Comparison of ENCODE assay signal across 28 cellular contexts in genomic region chr11:63913866-63914830, GRCh38. TPM values are rescaled to one million over a fixed set of nuclear protein-coding genes. Genes with fewer than 3 reads are reported as not detected.
DNase-seq lines count a peak whose midpoint lies in the region; ATAC-seq, FAIRE-seq and TF ChIP-seq lines count a peak whose summit lies in the region.
"Had no signal": no experiment of that assay in that cellular context is flagged by ENCODE, and none has a peak within 500 bp of the region (broad histone marks: within the 10 kb centered on the region; RNA-seq: fewer than 3 reads in every experiment).

No MANE protein-coding gene starts in this region.

- no peaks in the 10 kb centered on the region for H3K9me3 ChIP-seq in HepG2 (ENCODE audit: low read length)
- H3K9me3 ChIP-seq in right lobe of liver, result no peaks in the 10 kb centered on the region
- H3K9me3 ChIP-seq in astrocyte (ENCODE audit: insufficient read depth, low read depth, low read length), result no peaks in the 10 kb centered on the region
- no peaks in the 10 kb centered on the region for H3K9me3 ChIP-seq in mucosa of descending colon
- H3K9me3 ChIP-seq: Peyer's patch, testis had no signal

- H3K9ac ChIP-seq in HepG2 (ENCODE audit: insufficient read depth, low read depth, low read length), result no peak overlapping the region
- no peak overlapping the region for H3K9ac ChIP-seq in astrocyte (ENCODE audit: low read length)

- H3K79me2 ChIP-seq in HepG2 (ENCODE audit: insufficient read depth, low read length), result no peaks in the 10 kb centered on the region
- no peaks in the 10 kb centered on the region for H3K79me2 ChIP-seq in astrocyte (ENCODE audit: insufficient read depth, low read length)

- H3K27me3 ChIP-seq in HepG2 (ENCODE audit: control insufficient read depth in 1 of 2, insufficient read depth in 2 of 2, low read length in 2 of 2), result no peaks in the 10 kb centered on the region; a peak in 2 of 5 replicates
- peaks cover 0 to 5% of the 10 kb centered on the region in 2 donors for H3K27me3 ChIP-seq in right lobe of liver
- H3K27me3 ChIP-seq in astrocyte (ENCODE audit: insufficient read depth, low read length), result no peaks in the 10 kb centered on the region
- H3K27me3 ChIP-seq: hepatocyte, Peyer's patch, testis had no signal

- no peak overlapping the region for H3K27ac Mint-ChIP-seq in astrocyte (ENCODE audit: unreplicated experiment)
- peak overlapping the region; percentile 66 for H3K27ac Mint-ChIP-seq in nephron progenitor cell
- H3K27ac Mint-ChIP-seq: activated T-helper 17 cell treated with anti-CD3 and anti-CD28 coated beads, Interleukin-2, amount 50 U/mL, for 72 hours; T-cell had no signal

- DNase-seq in HepG2 (ENCODE audit: low spot score), result no peak
- DNase-seq in right lobe of liver, result no peak
- DNase-seq in astrocyte (ENCODE audit: low read depth), result no peak
- DNase-seq in nephron progenitor cell, result no peak
- no peak for DNase-seq in SW 1271 (lab: John Stamatoyannopoulos, UW)
- no peak for DNase-seq in mucosa of descending colon
- no peak for DNase-seq in A172 (ENCODE audit: low spot score)
- DNase-seq: activated CD4-positive, alpha-beta T cell treated with anti-CD3 and anti-CD28 coated beads, Interleukin-2, amount 50 U/mL, for 48 hours; activated naive CD4-positive, alpha-beta T cell treated with anti-CD3 and anti-CD28 coated beads, Interleukin-2, amount 50 U/mL, for 16 hours; amniotic stem cell; C1 segment of cervical spinal cord; Calu3; DND-41; left cardiac atrium; mammary epithelial cell; MV-4-11; NCI-H146; occipital lobe; Peyer's patch; stimulated activated naive CD8-positive, alpha-beta T cell treated with anti-CD3 and anti-CD28 coated beads, Interleukin-15, Interleukin-2, amounts not matched to agents 100 U/mL and 50 U/mL, for 24 hours; T-cell; testis had no signal

- no peak for FAIRE-seq in HepG2 (lab: Jason Lieb, UNC)
- FAIRE-seq in astrocyte (lab: Jason Lieb, UNC), result no peak
- FAIRE-seq: bronchial epithelial cell, colon, frontal cortex had no signal

- WGBS in HepG2 (ENCODE audit: low lambda C conversion rate), result 93% methylated on average over 23 of the region's 34 CpGs
- WGBS in right lobe of liver (ENCODE audit: insufficient coverage, low coverage, low lambda C conversion rate, missing lambda C conversion rate), result 90% methylated on average over 13 of the region's 34 CpGs

- no TSS peak for BruUV-seq in HepG2 (replicated peaks; lab: Mats Ljungman, UMichigan)

- H3K4me3 Mint-ChIP-seq in astrocyte (ENCODE audit: unreplicated experiment) (peak overlapping the region; percentile 60), nephron progenitor cell (peak overlapping the region; percentile 68)
- H3K4me3 Mint-ChIP-seq: activated T-helper 17 cell treated with anti-CD3 and anti-CD28 coated beads, Interleukin-2, amount 50 U/mL, for 72 hours had no signal

- no peaks in the 10 kb centered on the region for H3K9me3 Mint-ChIP-seq in astrocyte (ENCODE audit: unreplicated experiment)
- H3K9me3 Mint-ChIP-seq in nephron progenitor cell, result no peaks in the 10 kb centered on the region
- H3K9me3 Mint-ChIP-seq: activated T-helper 17 cell treated with anti-CD3 and anti-CD28 coated beads, Interleukin-2, amount 50 U/mL, for 72 hours; T-cell had no signal

- H3K4me2 ChIP-seq in HepG2 (ENCODE audit: low read depth, low read length) (no peak overlapping the region), astrocyte (ENCODE audit: low read length) (no peak overlapping the region)

- TF ChIP-seq EP300 in HepG2 (IDR thresholded peaks at IDR 0.05; ENCODE audit: low read depth in 2 of 2, low read length in 2 of 2) (no peak), HepG2 (CRISPR knock-in tag; IDR thresholded peaks at IDR 0.05; ENCODE audit: borderline replicate concordance) (no peak)

- no peak overlapping the region for H2AFZ ChIP-seq in HepG2 (ENCODE audit: low read length)
- no peak overlapping the region for H2AFZ ChIP-seq in astrocyte (ENCODE audit: low read depth, low read length)
- H2AFZ ChIP-seq: hepatocyte had no signal

- peaks cover 10% of the 10 kb centered on the region for H3K4me1 Mint-ChIP-seq in astrocyte (ENCODE audit: low read depth, unreplicated experiment)
- H3K4me1 Mint-ChIP-seq in nephron progenitor cell, result peaks cover 63% of the 10 kb centered on the region

- in situ Hi-C loops in HepG2 (cut with HindIII; ENCODE audit: extremely low pct_ligation_motif_present, low pct_unique_long_range_greater_than_20kb), result loop anchor here (10.0 kb wide), 1 partner anchor 149 kb away; the partner anchor contains the start of gene ZFTA

- no peak for TF ChIP-seq CTCF in HepG2 (CRISPR knock-in tag; IDR thresholded peaks at IDR 0.05)
- TF ChIP-seq CTCF in right lobe of liver (IDR thresholded peaks at IDR 0.05), result no peak
- TF ChIP-seq CTCF in astrocyte (IDR thresholded peaks at IDR 0.05; ENCODE audit: insufficient read depth, low read depth, low read length), result no peak
- no peak for TF ChIP-seq CTCF in nephron progenitor cell (IDR thresholded peaks at IDR 0.05)
- no peak for TF ChIP-seq CTCF in mucosa of descending colon (IDR thresholded peaks at IDR 0.05)

- intact Hi-C loops in HepG2 (cut with micrococcal nuclease; ENCODE audit: unreplicated experiment), result no loop called here
- intact Hi-C loops in right lobe of liver (cut with DNase I), result no loop called here
- intact Hi-C loops in mucosa of descending colon (cut with DNase I, micrococcal nuclease), result no loop called here

- TF ChIP-seq RAD21 in HepG2 (CRISPR knock-in tag; IDR thresholded peaks at IDR 0.05), result no peak

- POLR2A ChIA-PET in HepG2 (lab: Yijun Ruan, JAX), result no interaction called here

- no peaks in the 10 kb centered on the region for H4K20me1 ChIP-seq in HepG2 (ENCODE audit: insufficient read depth, low read length)
- peaks cover 10% of the 10 kb centered on the region for H4K20me1 ChIP-seq in astrocyte (ENCODE audit: insufficient read depth, low read length)

- H3K36me3 ChIP-seq in HepG2 (replicated peaks in 1 of 2; ENCODE audit: control insufficient read depth in 1 of 2, insufficient read depth in 2 of 2, low read length in 2 of 2) (peaks cover 0 to 3% of the 10 kb centered on the region in 2 experiments; a peak in 3 of 5 replicates), right lobe of liver (no peaks in the 10 kb centered on the region), astrocyte (ENCODE audit: insufficient read depth, low read length) (no peaks in the 10 kb centered on the region), mucosa of descending colon (ENCODE audit: low read depth) (no peaks in the 10 kb centered on the region)

- H3K36me3 Mint-ChIP-seq in astrocyte (ENCODE audit: low read depth, unreplicated experiment) (peaks cover 7% of the 10 kb centered on the region), nephron progenitor cell (ENCODE audit: low read depth) (peaks cover 17% of the 10 kb centered on the region)

- ATAC-seq in HepG2, result no peak
- no peak for ATAC-seq in right lobe of liver
- ATAC-seq in mucosa of descending colon, result no peak
- no peak for ATAC-seq in GM21619 (IDR thresholded peaks at IDR 0.05; ENCODE audit: unreplicated experiment)
- ATAC-seq: activated T-helper 17 cell treated with anti-CD3 and anti-CD28 coated beads, Interleukin-2, amount 50 U/mL, for 72 hours; left cardiac atrium; stimulated activated naive CD8-positive, alpha-beta T cell treated with anti-CD3 and anti-CD28 coated beads, Interleukin-15, Interleukin-2, amounts not matched to agents 100 U/mL and 50 U/mL, for 24 hours; T-cell had no signal

- H3K27ac ChIP-seq in HepG2 (ENCODE audit: extremely low read length, insufficient read depth, low read length) (no peak overlapping the region), right lobe of liver (no peak overlapping the region), astrocyte (ENCODE audit: low read depth, low read length) (no peak overlapping the region)
- H3K27ac ChIP-seq: hepatocyte, Peyer's patch, testis had no signal

- TF ChIP-seq POLR2A in HepG2 (IDR thresholded peaks at IDR 0.05; ENCODE audit: insufficient read depth in 1 of 2, low read depth in 2 of 2, low read length in 2 of 2) (no peak), right lobe of liver (IDR thresholded peaks at IDR 0.05) (no peak)

- peaks cover 22% of the 10 kb centered on the region for H3K4me1 ChIP-seq in HepG2 (ENCODE audit: insufficient read depth, low read length)
- peaks cover 0 to 20% (median 9%) of the 10 kb centered on the region in 4 donors for H3K4me1 ChIP-seq in right lobe of liver
- peaks cover 15% of the 10 kb centered on the region for H3K4me1 ChIP-seq in astrocyte (ENCODE audit: insufficient read depth, low read length)
- peaks cover 31% of the 10 kb centered on the region for H3K4me1 ChIP-seq in mucosa of descending colon (ENCODE audit: low read depth)

- CTCF ChIA-PET in HepG2 (lab: Yijun Ruan, JAX; ENCODE audit: low intra/inter-chr PET ratio, low total read pairs), result no interaction called here

- no peak overlapping the region for H3K4me3 ChIP-seq in HepG2 (replicated peaks in 1 of 3; ENCODE audit: insufficient read depth in 1 of 3, low read depth in 2 of 3, low read length in 3 of 3)
- no peak overlapping the region for H3K4me3 ChIP-seq in right lobe of liver
- H3K4me3 ChIP-seq in astrocyte (ENCODE audit: insufficient read depth, low read depth, low read length), result no peak overlapping the region
- H3K4me3 ChIP-seq in mucosa of descending colon, result no peak overlapping the region
- H3K4me3 ChIP-seq: hepatocyte, Peyer's patch, testis had no signal

- H3K27me3 Mint-ChIP-seq in astrocyte (ENCODE audit: low read depth, unreplicated experiment) (no peaks in the 10 kb centered on the region), nephron progenitor cell (ENCODE audit: low read depth, poor library complexity) (no peaks in the 10 kb centered on the region)
- H3K27me3 Mint-ChIP-seq: activated T-helper 17 cell treated with anti-CD3 and anti-CD28 coated beads, Interleukin-2, amount 50 U/mL, for 72 hours; T-cell had no signal

RNA-seq across cellular contexts. Expression of gene RCOR2, which starts 2.8 kb away (rescaled TPM):
- 6.9 and 8.5 TPM in 2 replicates for total RNA-seq in HepG2 (2016; rRNA removed; fragmentation: Illumina TruSeq; extraction: Trizol)
- 4.0 and 4.8 TPM in 2 replicates for total RNA-seq in HepG2 (2016; cell fraction: cytosol; rRNA removed; fragmentation: Illumina TruSeq; extraction: Trizol; ENCODE audit: low read depth)
- 5.2 and 8.3 TPM in 2 replicates for total RNA-seq in HepG2 (2016; cell fraction: insoluble cytoplasmic fraction; rRNA removed; fragmentation: Illumina TruSeq; extraction: Trizol)
- 9.3 and 10.4 TPM in 2 replicates for total RNA-seq in HepG2 (2016; cell fraction: membrane; rRNA removed; fragmentation: Illumina TruSeq; extraction: Trizol)
- 4.9 and 5.7 TPM in 2 replicates for total RNA-seq in HepG2 (2016; cell fraction: nucleus; rRNA removed; fragmentation: Illumina TruSeq; extraction: Trizol)
- polyA plus RNA-seq in HepG2 (2011; rRNA removed), result 8.3 and 9.1 TPM in 2 replicates
- polyA plus RNA-seq in HepG2 (2011; cell fraction: cytosol; rRNA removed), result 6.2 and 8.1 TPM in 2 replicates
- polyA plus RNA-seq in HepG2 (2011; cell fraction: nucleus; rRNA removed), result 12.4 and 14.3 TPM in 2 replicates
- polyA plus RNA-seq in HepG2 (2012), result 4.5 and 6.4 TPM in 2 replicates
- 5.0 and 5.5 TPM in 2 replicates for polyA plus RNA-seq in HepG2 (2016; cell fraction: cytosol; fragmentation: Illumina TruSeq; extraction: Trizol; ENCODE audit: low read depth)
- polyA plus RNA-seq in HepG2 (2016; cell fraction: insoluble cytoplasmic fraction; fragmentation: Illumina TruSeq; extraction: Trizol; ENCODE audit: low read depth), result 8.9 and 9.7 TPM in 2 replicates
- 8.9 and 10.1 TPM in 2 replicates for polyA plus RNA-seq in HepG2 (2016; cell fraction: membrane; fragmentation: Illumina TruSeq; extraction: Trizol; ENCODE audit: low read depth)
- polyA plus RNA-seq in HepG2 (2016; cell fraction: nucleus; fragmentation: Illumina TruSeq; extraction: Trizol; ENCODE audit: insufficient read depth, low read depth), result 16.2 and 16.9 TPM in 2 replicates
- polyA minus RNA-seq in HepG2 (2011; rRNA and poly(A)+ RNA removed; ENCODE audit: low replicate concordance), result 2.5 and 13.8 TPM in 2 replicates
- polyA minus RNA-seq in HepG2 (2011; cell fraction: cytosol; rRNA and poly(A)+ RNA removed), result 5.5 and 6.2 TPM in 2 replicates
- polyA minus RNA-seq in HepG2 (2011; cell fraction: nucleus; rRNA and poly(A)+ RNA removed), result 3.2 and 3.3 TPM in 2 replicates
- total RNA-seq in right lobe of liver, result under 1 TPM in 1 of 6 experiments, not detected in 5; 0.15 TPM
- total RNA-seq in astrocyte, result 18.8 and 20.3 TPM in 2 replicates
- total RNA-seq in mucosa of descending colon, result 1 to 10 TPM; 1.2 to 3.7 (median 1.6) TPM
- total RNA-seq in A172 (2014; rRNA removed; shearing (Covaris generic)), result 0.05 and 0.14 TPM in 2 replicates

RNA-seq across cellular contexts. Expression of gene NAA40, which starts 24.7 kb away (rescaled TPM):
- total RNA-seq in HepG2 (2016; rRNA removed; fragmentation: Illumina TruSeq; extraction: Trizol) (17.1 and 17.9 TPM in 2 replicates), right lobe of liver (1 to 10 TPM; 3.6 to 7.5 (median 4.6) TPM), astrocyte (21.2 and 23.2 TPM in 2 replicates), mucosa of descending colon (10 to 100 TPM; 18.7 to 43.6 (median 23.4) TPM)
- total RNA-seq in HepG2 (2016; cell fraction: cytosol; rRNA removed; fragmentation: Illumina TruSeq; extraction: Trizol; ENCODE audit: low read depth), result 1.8 and 2.2 TPM in 2 replicates
- 15.4 and 20.1 TPM in 2 replicates for total RNA-seq in HepG2 (2016; cell fraction: insoluble cytoplasmic fraction; rRNA removed; fragmentation: Illumina TruSeq; extraction: Trizol)
- 6.7 and 7.0 TPM in 2 replicates for total RNA-seq in HepG2 (2016; cell fraction: membrane; rRNA removed; fragmentation: Illumina TruSeq; extraction: Trizol)
- 15.0 and 17.0 TPM in 2 replicates for total RNA-seq in HepG2 (2016; cell fraction: nucleus; rRNA removed; fragmentation: Illumina TruSeq; extraction: Trizol)
- polyA plus RNA-seq in HepG2 (2011; rRNA removed), result 11.1 and 14.3 TPM in 2 replicates
- polyA plus RNA-seq in HepG2 (2011; cell fraction: cytosol; rRNA removed), result 9.0 and 9.1 TPM in 2 replicates
- polyA plus RNA-seq in HepG2 (2011; cell fraction: nucleus; rRNA removed), result 34.5 and 44.9 TPM in 2 replicates
- polyA plus RNA-seq in HepG2 (2012), result 8.9 TPM in 2 replicates
- 2.0 and 2.2 TPM in 2 replicates for polyA plus RNA-seq in HepG2 (2016; cell fraction: cytosol; fragmentation: Illumina TruSeq; extraction: Trizol; ENCODE audit: low read depth)
- polyA plus RNA-seq in HepG2 (2016; cell fraction: insoluble cytoplasmic fraction; fragmentation: Illumina TruSeq; extraction: Trizol; ENCODE audit: low read depth), result 19.2 and 20.6 TPM in 2 replicates
- 4.0 and 4.3 TPM in 2 replicates for polyA plus RNA-seq in HepG2 (2016; cell fraction: membrane; fragmentation: Illumina TruSeq; extraction: Trizol; ENCODE audit: low read depth)
- 43.1 and 48.7 TPM in 2 replicates for polyA plus RNA-seq in HepG2 (2016; cell fraction: nucleus; fragmentation: Illumina TruSeq; extraction: Trizol; ENCODE audit: insufficient read depth, low read depth)
- polyA minus RNA-seq in HepG2 (2011; rRNA and poly(A)+ RNA removed; ENCODE audit: low replicate concordance), result 10.7 and 27.3 TPM in 2 replicates
- polyA minus RNA-seq in HepG2 (2011; cell fraction: cytosol; rRNA and poly(A)+ RNA removed), result 3.8 and 4.3 TPM in 2 replicates
- 18.0 and 19.6 TPM in 2 replicates for polyA minus RNA-seq in HepG2 (2011; cell fraction: nucleus; rRNA and poly(A)+ RNA removed)
- total RNA-seq in A172 (2014; rRNA removed; shearing (Covaris generic)), result 12.5 and 19.8 TPM in 2 replicates
